In genomic region chr9:94870793-94871558, GRCh38 we compare ENCODE assay signal across 8 cellular contexts.
DNase-seq lines count a peak whose midpoint lies in the region; ATAC-seq and TF ChIP-seq lines count a peak whose summit lies in the region.

No MANE protein-coding gene starts in this region.

- H3K27ac Mint-ChIP-seq in chondrocyte (ENCODE audit: unreplicated experiment) = peak overlapping the region; percentile 80

- no peaks in the 10 kb centered on the region for H3K79me2 ChIP-seq in parathyroid adenoma

- H3K4me1 ChIP-seq in SJCRH30 (peaks cover 62% of the 10 kb centered on the region), parathyroid adenoma (peaks cover 60% of the 10 kb centered on the region)

- no peak overlapping the region for H3K9ac ChIP-seq in parathyroid adenoma

- H3K27me3 ChIP-seq in SJCRH30 = no peaks in the 10 kb centered on the region
- no peaks in the 10 kb centered on the region for H3K27me3 ChIP-seq in parathyroid adenoma (ENCODE audit: control insufficient read depth, insufficient read depth, low read length)

- TF ChIP-seq CTCF in chondrocyte (IDR thresholded peaks at IDR 0.05) (no peak), parathyroid adenoma (IDR thresholded peaks at IDR 0.05) (no peak)

- no peaks in the 10 kb centered on the region for H3K9me3 Mint-ChIP-seq in chondrocyte (ENCODE audit: low read depth)

- H3K4me3 ChIP-seq in SJCRH30 (no peak overlapping the region), parathyroid adenoma (ENCODE audit: low read depth, low read length) (peak overlapping the region; percentile 24)

- ATAC-seq in GM19324 (IDR thresholded peaks at IDR 0.05; ENCODE audit: low FRiP score, unreplicated experiment) (no peak), GM21619 (IDR thresholded peaks at IDR 0.05; ENCODE audit: unreplicated experiment) (no peak), HG03342 (IDR thresholded peaks at IDR 0.05; ENCODE audit: unreplicated experiment) (no peak)

- H3K4me2 ChIP-seq in parathyroid adenoma (ENCODE audit: low read length) = peak overlapping the region; percentile 1

- H3K4me1 Mint-ChIP-seq in chondrocyte (ENCODE audit: low read depth) = peaks cover 91% of the 10 kb centered on the region

- H3K36me3 Mint-ChIP-seq in chondrocyte (ENCODE audit: low read depth) = no peaks in the 10 kb centered on the region

- H3K36me3 ChIP-seq in SJCRH30 (no peaks in the 10 kb centered on the region), parathyroid adenoma (ENCODE audit: control insufficient read depth, insufficient read depth, low read length) (no peaks in the 10 kb centered on the region)

- no peaks in the 10 kb centered on the region for H3K9me3 ChIP-seq in SJCRH30 (replicated peaks)
- H3K9me3 ChIP-seq in parathyroid adenoma (ENCODE audit: control insufficient read depth, low read length) = no peaks in the 10 kb centered on the region

- H3K4me3 Mint-ChIP-seq in chondrocyte (ENCODE audit: unreplicated experiment) = no peak overlapping the region

- peak overlapping the region; percentile 42 for H3K27ac ChIP-seq in SJCRH30
- peak overlapping the region; percentile 98 for H3K27ac ChIP-seq in parathyroid adenoma

- peak overlapping the region; percentile 51 for H2AFZ ChIP-seq in parathyroid adenoma

- peak; percentile 91 for DNase-seq in Daoy (ENCODE audit: low read depth)
- DNase-seq in SJCRH30 = peak; percentile 45 to 66
- no peak for DNase-seq in chondrocyte (ENCODE audit: low spot score)
- no peak for DNase-seq in occipital lobe (lab: John Stamatoyannopoulos, UW)

- no peaks in the 10 kb centered on the region for H3K27me3 Mint-ChIP-seq in chondrocyte (ENCODE audit: low read depth)

Comparison
In these comparisons a context has a peak if more than half of its experiments do, and no peak if none do; other contexts are left out.
1. DNase-seq: peak in Daoy (single experiment) and SJCRH30 (2 of 2); none in chondrocyte (single experiment) and occipital lobe (single experiment).